1 cellular context compared by ENCODE assay signal in genomic region chr12:28535216-28535615, GRCh38.
TF ChIP-seq lines count a peak whose summit lies in the region.

No MANE protein-coding gene starts in this region.

TF ChIP-seq in HepG2, 621 proteins besides CTCF, POLR2A, EP300 and RAD21 (continued from another document):
- TF ChIP-seq, protein P1, sequence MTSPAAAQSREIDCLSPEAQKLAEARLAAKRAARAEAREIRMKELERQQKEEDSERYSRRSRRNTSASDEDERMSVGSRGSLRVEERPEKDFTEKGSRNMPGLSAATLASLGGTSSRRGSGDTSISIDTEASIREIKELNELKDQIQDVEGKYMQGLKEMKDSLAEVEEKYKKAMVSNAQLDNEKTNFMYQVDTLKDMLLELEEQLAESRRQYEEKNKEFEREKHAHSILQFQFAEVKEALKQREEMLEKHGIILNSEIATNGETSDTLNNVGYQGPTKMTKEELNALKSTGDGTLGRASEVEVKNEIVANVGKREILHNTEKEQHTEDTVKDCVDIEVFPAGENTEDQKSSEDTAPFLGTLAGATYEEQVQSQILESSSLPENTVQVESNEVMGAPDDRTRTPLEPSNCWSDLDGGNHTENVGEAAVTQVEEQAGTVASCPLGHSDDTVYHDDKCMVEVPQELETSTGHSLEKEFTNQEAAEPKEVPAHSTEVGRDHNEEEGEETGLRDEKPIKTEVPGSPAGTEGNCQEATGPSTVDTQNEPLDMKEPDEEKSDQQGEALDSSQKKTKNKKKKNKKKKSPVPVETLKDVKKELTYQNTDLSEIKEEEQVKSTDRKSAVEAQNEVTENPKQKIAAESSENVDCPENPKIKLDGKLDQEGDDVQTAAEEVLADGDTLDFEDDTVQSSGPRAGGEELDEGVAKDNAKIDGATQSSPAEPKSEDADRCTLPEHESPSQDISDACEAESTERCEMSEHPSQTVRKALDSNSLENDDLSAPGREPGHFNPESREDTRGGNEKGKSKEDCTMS (CRISPR knock-in tag; conservative IDR thresholded peaks at IDR 0.05), result no peak
- TF ChIP-seq MEF2D (CRISPR knock-in tag; IDR thresholded peaks at IDR 0.05) (no peak), THAP8 (CRISPR knock-in tag; IDR thresholded peaks at IDR 0.05; ENCODE audit: borderline replicate concordance) (no peak), EEA1 (CRISPR knock-in tag; IDR thresholded peaks at IDR 0.05; ENCODE audit: borderline replicate concordance) (no peak), ZSCAN25 (CRISPR knock-in tag; IDR thresholded peaks at IDR 0.05) (no peak), ZNF552 (CRISPR knock-in tag; IDR thresholded peaks at IDR 0.05; ENCODE audit: borderline replicate concordance) (no peak), RBAK (CRISPR knock-in tag; IDR thresholded peaks at IDR 0.05) (no peak), NFAT5 (CRISPR knock-in tag; IDR thresholded peaks at IDR 0.05) (no peak), ZSCAN9 (CRISPR knock-in tag; IDR thresholded peaks at IDR 0.05; ENCODE audit: borderline replicate concordance) (no peak), ZNF264 (CRISPR knock-in tag; IDR thresholded peaks at IDR 0.05) (no peak), CHD4 (IDR thresholded peaks at IDR 0.05; ENCODE audit: borderline replicate concordance, low read length) (no peak), ADNP (CRISPR knock-in tag; IDR thresholded peaks at IDR 0.05) (no peak), ZNF816 (CRISPR knock-in tag; IDR thresholded peaks at IDR 0.05; ENCODE audit: borderline replicate concordance) (no peak)
- TF ChIP-seq, protein P2, sequence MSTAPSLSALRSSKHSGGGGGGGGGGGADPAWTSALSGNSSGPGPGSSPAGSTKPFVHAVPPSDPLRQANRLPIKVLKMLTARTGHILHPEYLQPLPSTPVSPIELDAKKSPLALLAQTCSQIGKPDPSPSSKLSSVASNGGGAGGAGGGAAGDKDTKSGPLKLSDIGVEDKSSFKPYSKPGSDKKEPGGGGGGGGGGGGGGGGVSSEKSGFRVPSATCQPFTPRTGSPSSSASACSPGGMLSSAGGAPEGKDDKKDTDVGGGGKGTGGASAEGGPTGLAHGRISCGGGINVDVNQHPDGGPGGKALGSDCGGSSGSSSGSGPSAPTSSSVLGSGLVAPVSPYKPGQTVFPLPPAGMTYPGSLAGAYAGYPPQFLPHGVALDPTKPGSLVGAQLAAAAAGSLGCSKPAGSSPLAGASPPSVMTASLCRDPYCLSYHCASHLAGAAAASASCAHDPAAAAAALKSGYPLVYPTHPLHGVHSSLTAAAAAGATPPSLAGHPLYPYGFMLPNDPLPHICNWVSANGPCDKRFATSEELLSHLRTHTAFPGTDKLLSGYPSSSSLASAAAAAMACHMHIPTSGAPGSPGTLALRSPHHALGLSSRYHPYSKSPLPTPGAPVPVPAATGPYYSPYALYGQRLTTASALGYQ (CRISPR knock-in tag; IDR thresholded peaks at IDR 0.05), result no peak
- TF ChIP-seq, protein P3, sequence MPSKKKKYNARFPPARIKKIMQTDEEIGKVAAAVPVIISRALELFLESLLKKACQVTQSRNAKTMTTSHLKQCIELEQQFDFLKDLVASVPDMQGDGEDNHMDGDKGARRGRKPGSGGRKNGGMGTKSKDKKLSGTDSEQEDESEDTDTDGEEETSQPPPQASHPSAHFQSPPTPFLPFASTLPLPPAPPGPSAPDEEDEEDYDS (CRISPR knock-in tag; IDR thresholded peaks at IDR 0.05), result no peak
